In the genomic region with DNA sequence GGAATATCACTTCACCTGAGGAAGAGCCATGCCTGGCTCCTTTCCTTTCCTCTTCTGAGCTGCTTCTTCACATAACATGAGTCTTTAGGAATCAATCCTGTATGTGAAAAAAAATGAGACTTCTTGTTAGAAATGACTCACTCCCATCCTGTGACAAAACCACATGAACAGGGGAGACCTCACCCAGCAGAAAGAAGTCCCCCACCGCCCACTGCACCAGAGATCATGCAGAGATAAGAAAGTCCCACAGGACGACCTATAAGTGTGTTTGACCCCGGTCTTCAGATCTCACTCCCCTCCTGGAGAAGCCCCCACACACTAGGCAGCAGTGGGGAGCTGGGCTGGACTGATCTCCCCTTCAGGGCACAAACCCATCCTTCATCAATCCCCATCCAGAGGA, we compare ENCODE assay signal across 1 cellular context.
A peak's percentile ranks its signal among the peaks of the same experiment; 100 is the strongest.
TF ChIP-seq lines count a peak whose summit lies in the region.

No MANE protein-coding gene starts in this region.

TF ChIP-seq in K562, 482 proteins besides CTCF, POLR2A, EP300 and RAD21:
- TF ChIP-seq HNRNPK (IDR thresholded peaks at IDR 0.05; ENCODE audit: low read depth, low read length, poor library complexity, severe bottlenecking) (no peak), EGR1 (conservative IDR thresholded peaks at IDR 0.05) (peak; percentile 51)
